25 cellular contexts compared by ENCODE assay signal in the genomic region with DNA sequence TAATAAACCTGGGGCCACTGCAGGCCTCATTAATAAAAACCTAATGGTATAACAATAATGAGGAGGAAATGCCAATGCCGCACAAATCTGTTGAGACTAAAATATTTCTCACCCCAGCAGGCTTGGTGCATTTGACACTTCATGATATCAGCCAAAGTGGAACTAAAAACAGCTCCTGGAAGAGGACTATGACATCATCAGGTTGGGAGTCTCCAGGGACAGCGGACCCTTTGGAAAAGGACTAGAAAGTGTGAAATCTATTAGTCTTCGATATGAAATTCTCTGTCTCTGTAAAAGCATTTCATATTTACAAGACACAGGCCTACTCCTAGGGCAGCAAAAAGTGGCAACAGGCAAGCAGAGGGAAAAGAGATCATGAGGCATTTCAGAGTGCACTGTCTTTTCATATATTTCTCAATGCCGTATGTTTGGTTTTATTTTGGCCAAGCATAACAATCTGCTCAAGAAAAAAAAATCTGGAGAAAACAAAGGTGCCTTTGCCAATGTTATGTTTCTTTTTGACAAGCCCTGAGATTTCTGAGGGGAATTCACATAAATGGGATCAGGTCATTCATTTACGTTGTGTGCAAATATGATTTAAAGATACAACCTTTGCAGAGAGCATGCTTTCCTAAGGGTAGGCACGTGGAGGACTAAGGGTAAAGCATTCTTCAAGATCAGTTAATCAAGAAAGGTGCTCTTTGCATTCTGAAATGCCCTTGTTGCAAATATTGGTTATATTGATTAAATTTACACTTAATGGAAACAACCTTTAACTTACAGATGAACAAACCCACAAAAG.
"Had no signal": no experiment of that assay in that cellular context is flagged by ENCODE, and none has a peak within 500 bp of the region (broad histone marks: within the 10 kb centered on the region; RNA-seq: fewer than 3 reads in every experiment).

No MANE protein-coding gene starts in this region.

- DNase-seq: IMR-90; Karpas-422; KG1; MG63; NCI-H1092; NCI-H1105 treated with DMSO at 0.1 percent for 48 hours; NCI-H1417 treated with DMSO at 0.1 percent for 48 hours; NCI-H146; NCI-H1694 treated with DMSO at 0.1 percent for 48 hours; NCI-H1930; NCI-H2081; NCI-H2171; NCI-H226; NCI-H446; NCI-H510A; NCI-H524 treated with DMSO at 0.1 percent for 48 hours; NCI-H69; NCI-H774; NK-92 treated with Interleukin-12 subunit alpha and Interleukin-12 subunit beta, amount 100 ng/mL, for 24 hours; PC-3; SHP77; SK-N-SH; SW 1271 had no signal

- H3K4me2 ChIP-seq: SK-N-SH had no signal

- ATAC-seq: Panc1, PC-3 had no signal

- H3K9ac ChIP-seq: SK-N-SH had no signal

- H3K36me3 ChIP-seq: MG63 had no signal

- H3K9me2 ChIP-seq: SK-N-SH had no signal

- H3K27me3 ChIP-seq: MG63 had no signal

- H3K9me3 ChIP-seq: MG63, SK-N-SH had no signal

- H3K27ac ChIP-seq: RWPE1 had no signal

- H3K4me3 ChIP-seq: MG63 had no signal
